ENCODE assay signal across 1 cellular context in genomic region chr4:82900335-82901128, GRCh38.
A peak's percentile ranks its signal among the peaks of the same experiment; 100 is the strongest.
TF ChIP-seq lines count a peak whose summit lies in the region.

Gene THAP9 (plus strand): TSS chr4:82900735. CDS start chr4:82900803, 68 bp downstream.

TF ChIP-seq in GM23338, 12 proteins besides CTCF, POLR2A, EP300 and RAD21:
- TF ChIP-seq ZNF462 (CRISPR knock-in tag; IDR thresholded peaks at IDR 0.05): no peak
- TF ChIP-seq NANOG (IDR thresholded peaks at IDR 0.05; ENCODE audit: borderline replicate concordance): no peak
- no peak for TF ChIP-seq JUNB (IDR thresholded peaks at IDR 0.05; ENCODE audit: unreplicated experiment)
- no peak for TF ChIP-seq ETS1 (IDR thresholded peaks at IDR 0.05)
- TF ChIP-seq EZH2 (IDR thresholded peaks at IDR 0.05; ENCODE audit: low read depth, unreplicated experiment): no peak
- no peak for TF ChIP-seq EZH2phosphoT487 (IDR thresholded peaks at IDR 0.05; ENCODE audit: unreplicated experiment)
- peak; percentile 85 for TF ChIP-seq CREB1 (CRISPR knock-in tag; IDR thresholded peaks at IDR 0.05; ENCODE audit: low read depth)
- no peak for TF ChIP-seq REST (IDR thresholded peaks at IDR 0.05; ENCODE audit: unreplicated experiment)
- peak; percentile 74; the same call in 1 of the 2 replicates for TF ChIP-seq ZNF114 (CRISPR knock-in tag; IDR thresholded peaks at IDR 0.05)
- TF ChIP-seq STAT1 (IDR thresholded peaks at IDR 0.05; ENCODE audit: unreplicated experiment): no peak
- peak; percentile 94 for TF ChIP-seq POLR2AphosphoS5 (IDR thresholded peaks at IDR 0.05; ENCODE audit: low read depth)
- no peak for TF ChIP-seq ZNF331 (CRISPR knock-in tag; IDR thresholded peaks at IDR 0.05; ENCODE audit: low read depth)
